In genomic region chr22:30286813-30287625, GRCh38 we compare ENCODE assay signal across 8 cellular contexts. TPM values are rescaled to one million over a fixed set of nuclear protein-coding genes. Genes with fewer than 3 reads are reported as not detected.
DNase-seq lines count a peak whose midpoint lies in the region; ATAC-seq and TF ChIP-seq lines count a peak whose summit lies in the region.

No MANE protein-coding gene starts in this region.

- H3K27ac Mint-ChIP-seq in CD4-positive, alpha-beta T cell, result no peak overlapping the region

- ATAC-seq in CD4-positive, alpha-beta T cell (ENCODE audit: poor library complexity), result peak; percentile 17
- ATAC-seq in GM21447 (IDR thresholded peaks at IDR 0.05; ENCODE audit: unreplicated experiment) (no peak), HG02759 (IDR thresholded peaks at IDR 0.05; ENCODE audit: unreplicated experiment) (no peak)

- H3K27ac ChIP-seq in CD4-positive, alpha-beta T cell (ENCODE audit: low read depth, low read length), result no peak overlapping the region
- H3K27ac ChIP-seq in SJCRH30 (no peak overlapping the region), left ventricle myocardium inferior (replicated peaks) (peak overlapping the region; percentile 96)

- CTCF ChIA-PET in CD4-positive, alpha-beta T cell (lab: Charles Lee), result interaction anchor here (0.7 to 6.8 kb wide), 38 partner anchors 9 to 201 kb away, joined by 3 to 99 read pairs (median 6); partner anchors contain the start of genes CCDC157, MTFP1, OSM and RNF215
- CTCF ChIA-PET in HEK293T (lab: Yijun Ruan, JAX), result interaction anchor here (0.6 to 2.5 kb wide), 12 partner anchors 19 to 137 kb away, joined by 3 to 24 read pairs (median 7); partner anchors contain the start of genes CCDC157, RNF215, SEC14L2 and SF3A1

- H3K36me3 ChIP-seq in SJCRH30, result no peaks in the 10 kb centered on the region
- H3K36me3 ChIP-seq in left ventricle myocardium inferior, result peaks cover 23% of the 10 kb centered on the region

- no peak overlapping the region for H3K4me3 ChIP-seq in SJCRH30
- H3K4me3 ChIP-seq in left ventricle myocardium inferior, result no peak overlapping the region

- POLR2A ChIA-PET in CD4-positive, alpha-beta T cell (lab: Charles Lee), result interaction anchor here (0.6 to 9.8 kb wide), 20 partner anchors 11 to 182 kb away, joined by 3 to 268 read pairs (median 6); partner anchors contain the start of genes CCDC157, MTFP1, OSM and RNF215
- POLR2A ChIA-PET in HEK293T (lab: Yijun Ruan, JAX), result interaction anchor here (1.7 kb wide), 1 partner anchor 62 kb away, joined by 4 read pairs; no protein-coding TSS in a partner anchor

- peaks cover 43% of the 10 kb centered on the region for H3K4me1 Mint-ChIP-seq in CD4-positive, alpha-beta T cell (ENCODE audit: low read depth)

- H3K36me3 Mint-ChIP-seq in CD4-positive, alpha-beta T cell (ENCODE audit: low read depth), result peaks cover 49% of the 10 kb centered on the region

- no peaks in the 10 kb centered on the region for H3K27me3 Mint-ChIP-seq in CD4-positive, alpha-beta T cell

- intact Hi-C loops in CD4-positive, alpha-beta T cell (cut with DNase I, micrococcal nuclease), result loop anchor here (1.0 to 5.0 kb wide), 7 partner anchors 24 to 198 kb away; partner anchors contain the start of genes MTFP1 (in 2 of the 2) and RNF215 (in 2 of the 2)
- intact Hi-C loops in left ventricle myocardium inferior (cut with micrococcal nuclease), result no loop called here

- peak; percentile 76 to 92 (median 84) for DNase-seq in CD4-positive, alpha-beta T cell
- DNase-seq in HEK293T (ENCODE audit: extremely low spot score) (peak; percentile 86), SJCRH30 (peak; percentile 61 to 73), left ventricle myocardium inferior (peak; percentile 68)
- peak; percentile 80 to 85 (median 83) for DNase-seq in activated naive CD4-positive, alpha-beta T cell (lab: John Stamatoyannopoulos, UW)
- DNase-seq in stimulated activated CD4-positive, alpha-beta T cell treated with anti-CD3 and anti-CD28 coated beads, Interleukin-12 subunit alpha, Interleukin-12 subunit beta, amount 100 ng/mL, for 4 hours, result peak; percentile 88

- H3K9me3 Mint-ChIP-seq in CD4-positive, alpha-beta T cell, result no peaks in the 10 kb centered on the region

- H3K4me3 Mint-ChIP-seq in CD4-positive, alpha-beta T cell, result peak overlapping the region; percentile 97

- peak; percentile 95 for TF ChIP-seq CTCF in CD4-positive, alpha-beta T cell (IDR thresholded peaks at IDR 0.05)
- peak; percentile 88 for TF ChIP-seq CTCF in left ventricle myocardium inferior (IDR thresholded peaks at IDR 0.05; ENCODE audit: borderline replicate concordance)

- no peaks in the 10 kb centered on the region for H3K9me3 ChIP-seq in CD4-positive, alpha-beta T cell (ENCODE audit: control insufficient read depth, low read length)
- H3K9me3 ChIP-seq in SJCRH30 (replicated peaks) (no peaks in the 10 kb centered on the region), left ventricle myocardium inferior (replicated peaks) (no peaks in the 10 kb centered on the region)

- no peaks in the 10 kb centered on the region for H3K27me3 ChIP-seq in CD4-positive, alpha-beta T cell (ENCODE audit: control insufficient read depth, insufficient read depth, low read length)
- H3K27me3 ChIP-seq in SJCRH30 (no peaks in the 10 kb centered on the region), left ventricle myocardium inferior (ENCODE audit: low read depth) (no peaks in the 10 kb centered on the region)

- H3K4me1 ChIP-seq in SJCRH30 (peaks cover 23% of the 10 kb centered on the region), left ventricle myocardium inferior (peaks cover 47% of the 10 kb centered on the region)

TF ChIP-seq in HEK293T, 16 proteins besides CTCF, POLR2A, EP300 and RAD21:
- no peak for TF ChIP-seq BHLHE40 (IDR thresholded peaks at IDR 0.05; ENCODE audit: borderline replicate concordance)
- no peak for TF ChIP-seq CTBP1 (IDR thresholded peaks at IDR 0.05; ENCODE audit: borderline replicate concordance)
- no peak for TF ChIP-seq L3MBTL2 (conservative IDR thresholded peaks at IDR 0.05)
- TF ChIP-seq FOXA1 (IDR thresholded peaks at IDR 0.05), result no peak
- TF ChIP-seq ZNF384 (IDR thresholded peaks at IDR 0.05), result no peak
- no peak for TF ChIP-seq SUZ12 (IDR thresholded peaks at IDR 0.05)
- no peak for TF ChIP-seq ARNT (IDR thresholded peaks at IDR 0.05)
- no peak for TF ChIP-seq NFRKB (IDR thresholded peaks at IDR 0.05)
- TF ChIP-seq HDGF (IDR thresholded peaks at IDR 0.05; ENCODE audit: borderline replicate concordance), result no peak
- TF ChIP-seq FOXK2 (IDR thresholded peaks at IDR 0.05), result no peak
- no peak for TF ChIP-seq LEF1 (IDR thresholded peaks at IDR 0.05; ENCODE audit: borderline replicate concordance)

RNA-seq across cellular contexts. Expression of gene CASTOR1, which starts 2.3 kb away (rescaled TPM):
- 1 to 10 TPM; 7.9 to 8.8 TPM for total RNA-seq in CD4-positive, alpha-beta T cell
- 1.2 and 2.1 TPM in 2 replicates for total RNA-seq in SJCRH30 (2014; rRNA removed; shearing (Covaris generic))
- 6.5 TPM for total RNA-seq in left ventricle myocardium inferior

RNA-seq across cellular contexts. Expression of gene OSM, which starts 20.4 kb away (rescaled TPM):
- 10 to 100 TPM; 13.9 to 16.7 TPM for total RNA-seq in CD4-positive, alpha-beta T cell
- total RNA-seq in SJCRH30 (2014; rRNA removed; shearing (Covaris generic)), result not detected in 2 replicates
- total RNA-seq in left ventricle myocardium inferior, result not detected

RNA-seq across cellular contexts. Expression of gene TBC1D10A, which starts 39.7 kb away (rescaled TPM):
- total RNA-seq in CD4-positive, alpha-beta T cell, result 10 to 100 TPM; 38.9 to 41.8 TPM
- 4.8 and 5.8 TPM in 2 replicates for total RNA-seq in SJCRH30 (2014; rRNA removed; shearing (Covaris generic))
- total RNA-seq in left ventricle myocardium inferior, result 5.8 TPM

RNA-seq across cellular contexts. Expression of gene LIF, which starts 40.5 kb away (rescaled TPM):
- total RNA-seq in CD4-positive, alpha-beta T cell, result under 1 TPM; 0.17 to 0.30 TPM
- total RNA-seq in SJCRH30 (2014; rRNA removed; shearing (Covaris generic)), result 1.1 and 1.7 TPM in 2 replicates
- total RNA-seq in left ventricle myocardium inferior, result 0.16 TPM

Comparison
In these comparisons a context has a peak if more than half of its experiments do, and no peak if none do; other contexts are left out.
1. RNA of gene OSM, which starts 20.4 kb away (total RNA-seq): 13.9 to 16.7 TPM in CD4-positive, alpha-beta T cell; not detected in SJCRH30 and not detected in left ventricle myocardium inferior (single experiment); every median in the first group is over 10 times any median in the second.
2. Peak in every context shown above with its lines, with median percentiles within 50 percentile points of each other: DNase-seq.